32 cellular contexts compared by ENCODE assay signal in genomic region chrX:108032944-108033343, GRCh38. TPM values are rescaled to one million over a fixed set of nuclear protein-coding genes. Genes with fewer than 3 reads are reported as not detected.
"Had no signal": no experiment of that assay in that cellular context is flagged by ENCODE, and none has a peak within 500 bp of the region (broad histone marks: within the 10 kb centered on the region; RNA-seq: fewer than 3 reads in every experiment).

No MANE protein-coding gene starts in this region.

- H3K27ac ChIP-seq: adrenal gland, coronary artery, RWPE1, SK-N-MC had no signal

- H3K27me3 Mint-ChIP-seq: activated CD4-positive, alpha-beta T cell treated with anti-CD3 and anti-CD28 coated beads, Interleukin-2, amount 10 ng/mL, durations not matched to agents 24 days and 14 days; activated CD8-positive, alpha-beta T cell treated with anti-CD3 and anti-CD28 coated beads for 36 hours had no signal

- FAIRE-seq: astrocyte, RCC 7860, TTC549 had no signal

- H3K27ac Mint-ChIP-seq: activated CD4-positive, alpha-beta T cell treated with anti-CD3 and anti-CD28 coated beads, Interleukin-2, amount 10 ng/mL, durations not matched to agents 24 days and 14 days; activated CD8-positive, alpha-beta T cell treated with anti-CD3 and anti-CD28 coated beads for 36 hours; activated naive CD4-positive, alpha-beta T cell treated with anti-CD3 and anti-CD28 coated beads, Interleukin-2, amount 50 U/mL, for 72 hours; activated T-cell treated with anti-CD3 and anti-CD28 coated beads, Interleukin-2, amount 50 U/mL, for 24 hours; activated T-helper 2 cell treated with anti-CD3 and anti-CD28 coated beads, Interferon-gamma antibody, Interleukin-2, Interleukin-4, amounts not matched to agents 10 μg/mL and 5 μg/mL and 100 μg/mL, durations not matched to agents 14 hours and 24 hours and 36 hours; T-helper 2 cell treated with Interferon-gamma antibody and Interleukin-4, amounts not matched to agents 5 μg/mL and 100 μg/mL, for 36 hours had no signal

- H3K9me3 Mint-ChIP-seq: activated CD4-positive, alpha-beta T cell treated with anti-CD3 and anti-CD28 coated beads, Interleukin-2, amount 10 ng/mL, durations not matched to agents 24 days and 14 days; activated CD8-positive, alpha-beta T cell treated with anti-CD3 and anti-CD28 coated beads for 36 hours; activated naive CD4-positive, alpha-beta T cell treated with anti-CD3 and anti-CD28 coated beads, Interleukin-2, amount 50 U/mL, for 72 hours; activated T-cell treated with anti-CD3 and anti-CD28 coated beads, Interleukin-2, amount 50 U/mL, for 24 hours; activated T-helper 2 cell treated with anti-CD3 and anti-CD28 coated beads, Interferon-gamma antibody, Interleukin-2, Interleukin-4, amounts not matched to agents 10 μg/mL and 5 μg/mL and 100 μg/mL, durations not matched to agents 14 hours and 24 hours and 36 hours; brain; T-helper 2 cell treated with Interferon-gamma antibody and Interleukin-4, amounts not matched to agents 5 μg/mL and 100 μg/mL, for 36 hours had no signal

- H3K4me3 ChIP-seq: adrenal gland, coronary artery, SK-N-MC had no signal

- H3K4me3 Mint-ChIP-seq: activated CD4-positive, alpha-beta T cell treated with anti-CD3 and anti-CD28 coated beads, Interleukin-2, amount 10 ng/mL, durations not matched to agents 24 days and 14 days; activated CD8-positive, alpha-beta T cell treated with anti-CD3 and anti-CD28 coated beads for 36 hours; activated T-cell treated with anti-CD3 and anti-CD28 coated beads, Interleukin-2, amount 50 U/mL, for 24 hours; brain; T-helper 2 cell treated with Interferon-gamma antibody and Interleukin-4, amounts not matched to agents 5 μg/mL and 100 μg/mL, for 36 hours had no signal

- H3K4me1 Mint-ChIP-seq: activated CD4-positive, alpha-beta T cell treated with anti-CD3 and anti-CD28 coated beads, Interleukin-2, amount 10 ng/mL, durations not matched to agents 24 days and 14 days had no signal

- DNase-seq: activated CD4-positive, alpha-beta T cell treated with anti-CD3 and anti-CD28 coated beads, Interleukin-2, amount 10 ng/mL, durations not matched to agents 24 days and 14 days; activated CD4-positive, alpha-beta T cell treated with anti-CD3 and anti-CD28 coated beads, Interleukin-2, amount 50 U/mL, for 4 hours; activated CD8-positive, alpha-beta T cell treated with anti-CD3 and anti-CD28 coated beads for 36 hours; activated gamma-delta T cell; activated naive CD4-positive, alpha-beta T cell treated with Interleukin-2 at 50 U/mL for 16 hours; activated T-cell treated with anti-CD3 and anti-CD28 coated beads, Interleukin-2, amount 50 U/mL, for 24 hours; adrenal gland; central memory CD4-positive, alpha-beta T cell; MM.1S; MV-4-11; NCI-H1092; NCI-H1436 treated with DMSO at 0.1 percent for 48 hours; NCI-H1694 treated with DMSO at 0.1 percent for 48 hours; NCI-H2029; NCI-H345; NCI-H524 treated with DMSO at 0.1 percent for 48 hours had no signal

- H3K36me3 ChIP-seq: adrenal gland had no signal

- ATAC-seq: activated CD8-positive, alpha-beta T cell treated with anti-CD3 and anti-CD28 coated beads for 36 hours; activated naive CD4-positive, alpha-beta T cell treated with anti-CD3 and anti-CD28 coated beads, Interleukin-2, amount 50 U/mL, for 72 hours; Right ventricle myocardium inferior had no signal

- H3K4me1 ChIP-seq: adrenal gland had no signal

- H3K9me3 ChIP-seq: adrenal gland had no signal

- H3K36me3 Mint-ChIP-seq: activated naive CD4-positive, alpha-beta T cell treated with anti-CD3 and anti-CD28 coated beads, Interleukin-2, amount 50 U/mL, for 72 hours; brain had no signal

RNA-seq across cellular contexts. Expression of gene VSIG1, which starts 11.9 kb away (rescaled TPM):
- total RNA-seq: astrocyte, LHCN-M2, NCI-H460, Right ventricle myocardium inferior had no signal

RNA-seq across cellular contexts. Expression of gene TEX13B, which starts 50.8 kb away (rescaled TPM):
- total RNA-seq: activated CD4-positive, alpha-beta T cell treated with anti-CD3 and anti-CD28 coated beads, Interleukin-2, amount 10 ng/mL, durations not matched to agents 24 days and 14 days; activated CD8-positive, alpha-beta memory T cell treated with anti-CD3 and anti-CD28 coated beads for 36 hours; activated CD8-positive, alpha-beta T cell treated with anti-CD3 and anti-CD28 coated beads for 36 hours; activated naive CD4-positive, alpha-beta T cell treated with anti-CD3 and anti-CD28 coated beads, Interleukin-2, amount 50 U/mL, for 72 hours; activated T-helper 2 cell treated with anti-CD3 and anti-CD28 coated beads, Interferon-gamma antibody, Interleukin-2, Interleukin-4, amounts not matched to agents 10 μg/mL and 5 μg/mL and 100 μg/mL, durations not matched to agents 14 hours and 24 hours and 36 hours; adrenal gland; astrocyte; cerebellum; LHCN-M2; NCI-H460; Right ventricle myocardium inferior; T-helper 1 cell treated with Interleukin-12 subunit alpha and Interleukin-12 subunit beta and Interleukin-4 antibody, amounts not matched to agents 30 ng/mL and 1 ng/mL, for 36 hours had no signal
- polyA plus RNA-seq: adrenal gland had no signal
